In genomic region chr19:11505504-11506100, GRCh38 we compare ENCODE assay signal across 8 cellular contexts. TPM values are rescaled to one million over a fixed set of nuclear protein-coding genes. Genes with fewer than 3 reads are reported as not detected.
DNase-seq lines count a peak whose midpoint lies in the region; ATAC-seq, FAIRE-seq and TF ChIP-seq lines count a peak whose summit lies in the region.

TSS of gene ZNF653 (minus strand) at chr19:11505839. CDS start at chr19:11505786, 53 bp downstream.

- no peak within 1 kb of the TSS for H2AK5ac ChIP-seq in H1 (ENCODE audit: low read depth, low read length)

- H2BK120ac ChIP-seq in H1 (replicated peaks; ENCODE audit: low read depth, low read length), result no peak within 1 kb of the TSS

- no peak within 1 kb of the TSS for H3K14ac ChIP-seq in H1 (ENCODE audit: insufficient read length)

- H3K18ac ChIP-seq in H1 (ENCODE audit: extremely low read depth, low read length), result peak within 1 kb of the TSS; percentile 48; the same call in 1 of the 2 replicates

- H3K23ac ChIP-seq in H1 (ENCODE audit: insufficient read length), result no peak within 1 kb of the TSS

- FAIRE-seq in HTR-8/SVneo (lab: Jason Lieb, UNC), result peak; percentile 88
- peak; percentile 73 for FAIRE-seq in H1 (lab: Jason Lieb, UNC)

- H4K20me1 ChIP-seq in H1 (replicated peaks in 1 of 2; ENCODE audit: control insufficient read depth in 1 of 2, insufficient read depth in 2 of 2, low read length in 2 of 2), result no peaks in the 10 kb centered on the region

- peak within 1 kb of the TSS; percentile 44 for H4K91ac ChIP-seq in H1 (replicated peaks; ENCODE audit: insufficient read length, low read length)

- ATAC-seq in GM21367 (IDR thresholded peaks at IDR 0.05; ENCODE audit: unreplicated experiment), result peak; percentile 45

- peak within 1 kb of the TSS; percentile 69 for H3K56ac ChIP-seq in H1 (replicated peaks; ENCODE audit: insufficient read length, low read depth, low read length)

- peak; percentile 95 for DNase-seq in COR-L47 (lab: John Stamatoyannopoulos, UW)
- DNase-seq in HTR-8/SVneo (ENCODE audit: insufficient read length, low spot score), result peak; percentile 97
- DNase-seq in NOMO-1 treated with DMSO at 0.1 percent for 48 hours (lab: John Stamatoyannopoulos, UW; ENCODE audit: unreplicated experiment), result peak; percentile 87
- peak; percentile 87 to 93 (median 87) for DNase-seq in activated CD8-positive, alpha-beta memory T cell treated with anti-CD3 and anti-CD28 coated beads for 48 hours (ENCODE audit: low read depth in 2 of 3, low spot score in 2 of 3)
- peak; percentile 79 to 98 for DNase-seq in H1 (ENCODE audit: low read depth in 1 of 2, low spot score in 2 of 2)
- DNase-seq in stimulated activated CD8-positive, alpha-beta memory T cell treated with anti-CD3 and anti-CD28 coated beads, Interleukin-15, amount 100 ng/mL, for 24 hours (ENCODE audit: low read depth), result peak; percentile 95

- no peak for TF ChIP-seq CTCF in H1 (IDR thresholded peaks at IDR 0.05; ENCODE audit: control extremely low read depth in 1 of 3, insufficient read depth in 1 of 3, low read depth in 1 of 3, low read length in 3 of 3)

- peak within 1 kb of the TSS; percentile 85 for H3K27ac ChIP-seq in H1 (ENCODE audit: low read depth, low read length)
- H3K27ac ChIP-seq in mesodermal cell (ENCODE audit: low read depth, low read length, severe bottlenecking), result peak within 1 kb of the TSS; percentile 95

- TF ChIP-seq POLR2A in H1 (IDR thresholded peaks at IDR 0.05; ENCODE audit: control extremely low read depth in 1 of 2, low read depth in 2 of 2, low read length in 2 of 2), result peak in 1 of 2 experiments; percentile 81; a peak in 1 of 3 replicates

- no peak for TF ChIP-seq EP300 in H1 (IDR thresholded peaks at IDR 0.05; ENCODE audit: borderline replicate concordance in 1 of 2, low read depth in 2 of 2, low read length in 2 of 2)

- no peak within 1 kb of the TSS for H2BK15ac ChIP-seq in H1 (ENCODE audit: low read length)

- H3K36me3 ChIP-seq in H1 (ENCODE audit: control insufficient read depth in 2 of 4, insufficient read depth in 4 of 4, low read length in 3 of 4) (no peaks in the 10 kb centered on the region), mesodermal cell (ENCODE audit: control insufficient read depth, insufficient read depth, low read length) (peaks cover 9% of the 10 kb centered on the region)

- H4K5ac ChIP-seq in H1 (ENCODE audit: insufficient read length, low read depth, low read length), result peak within 1 kb of the TSS; percentile 83

- peak within 1 kb of the TSS; percentile 69 to 85 (median 78) for H3K4me3 ChIP-seq in H1 (ENCODE audit: extremely low read depth in 1 of 4, insufficient read depth in 2 of 4, low read depth in 3 of 4, low read length in 4 of 4)
- peak within 1 kb of the TSS; percentile 85 for H3K4me3 ChIP-seq in mesodermal cell (ENCODE audit: extremely low read depth, insufficient read depth, low read length, poor library complexity, severe bottlenecking)

- CTCF ChIA-PET in H1 (lab: Charles Lee; ENCODE audit: partially characterized antibody), result interaction anchor here (1.0 to 1.5 kb wide), 3 partner anchors 25 to 53 kb away, joined by 3 to 4 read pairs (median 3); partner anchors contain the start of gene ELOF1

- 0 out of 2 replicates have a peak, but pooled peaks cover 2% of the 10 kb centered on the region for H3K23me2 ChIP-seq in H1 (ENCODE audit: low read depth, low read length)

- peak within 1 kb of the TSS; percentile 77 to 83 (median 80) for H3K9ac ChIP-seq in H1 (replicated peaks in 1 of 4; ENCODE audit: extremely low read depth in 1 of 4, low read depth in 3 of 4, low read length in 3 of 4)

- no peak within 1 kb of the TSS for H2BK20ac ChIP-seq in H1 (ENCODE audit: low read length)

- H2BK5ac ChIP-seq in H1 (ENCODE audit: low read depth, low read length), result peak within 1 kb of the TSS; percentile 90

- POLR2A ChIA-PET in H1 (lab: Charles Lee; ENCODE audit: partially characterized antibody), result interaction anchor here (0.6 to 2.8 kb wide), 9 partner anchors 9 to 225 kb away, joined by 3 to 7 read pairs (median 3); partner anchors contain the start of gene CNN1

- H4K8ac ChIP-seq in H1 (ENCODE audit: extremely low read depth, insufficient read depth, low read length), result peak within 1 kb of the TSS; percentile 97

- TF ChIP-seq RAD21 in H1 (IDR thresholded peaks at IDR 0.05 in 1 of 2, conservative IDR thresholded peaks at IDR 0.05 in 1 of 2; ENCODE audit: low read depth in 2 of 2, low read length in 2 of 2), result no peak

- H3K4me2 ChIP-seq in H1 (ENCODE audit: insufficient read depth in 1 of 2, low read depth in 2 of 2, low read length in 2 of 2), result peak within 1 kb of the TSS; percentile 71 to 85

- 4% methylated on average over 20 of the region's 65 CpGs; no CpG with 5 or more reads in 1 of the 2 experiments for WGBS in H1 (ENCODE audit: extremely low coverage in 1 of 2, insufficient coverage in 1 of 2, insufficient read length in 1 of 2, insufficient replicate concordance in 2 of 2, low coverage in 1 of 2, low lambda C conversion rate in 2 of 2, missing lambda C conversion rate in 1 of 2), 2 experiments
- 0% methylated on average over 53 to 63 of the region's 65 CpGs for WGBS in mesodermal cell (ENCODE audit: insufficient coverage in 2 of 2), 2 experiments

- no peaks in the 10 kb centered on the region for H3K9me3 ChIP-seq in H1 (ENCODE audit: insufficient read depth in 2 of 2, low read depth in 1 of 2, low read length in 1 of 2)
- no peaks in the 10 kb centered on the region for H3K9me3 ChIP-seq in mesodermal cell (ENCODE audit: control insufficient read depth, low read length)

- H3K79me1 ChIP-seq in H1 (ENCODE audit: low read depth, low read length), result peaks cover 4% of the 10 kb centered on the region

- H3K4me1 ChIP-seq in H1 (replicated peaks in 1 of 4; ENCODE audit: control insufficient read depth in 3 of 4, insufficient read depth in 4 of 4, low read length in 3 of 4) (peaks cover 3 to 4% (median 4%) of the 10 kb centered on the region in 4 experiments; a peak in 6 of 7 replicates), mesodermal cell (ENCODE audit: control insufficient read depth, insufficient read depth, low read length, poor library complexity, severe bottlenecking) (peaks cover 15% of the 10 kb centered on the region)

- H2AFZ ChIP-seq in H1 (ENCODE audit: low read length), result no peak within 1 kb of the TSS; the same call in 1 of the 2 replicates

- no peak within 1 kb of the TSS for H2BK12ac ChIP-seq in H1 (ENCODE audit: low read depth, low read length)

- peak within 1 kb of the TSS; percentile 21 for H3K4ac ChIP-seq in H1 (replicated peaks; ENCODE audit: insufficient read length, low read depth, low read length)

- H3K79me2 ChIP-seq in H1 (ENCODE audit: control insufficient read depth in 1 of 2, insufficient read depth in 2 of 2, low read length in 2 of 2), result no peaks in the 10 kb centered on the region; a peak in 1 of 4 replicates

- H3K27me3 ChIP-seq in H1 (replicated peaks in 1 of 4; ENCODE audit: control insufficient read depth in 3 of 4, extremely low read depth in 1 of 4, insufficient read depth in 3 of 4, low read length in 3 of 4), result no peaks in the 10 kb centered on the region

TF ChIP-seq in H1, 55 proteins besides CTCF, POLR2A, EP300 and RAD21 (continues in another document):
- TF ChIP-seq SRF (IDR thresholded peaks at IDR 0.05; ENCODE audit: low read depth, low read length), result peak; percentile 73
- no peak for TF ChIP-seq BACH1 (IDR thresholded peaks at IDR 0.05; ENCODE audit: low read length)
- 0 out of 2 replicates have a peak, but pooled peaks have one; percentile 2 for TF ChIP-seq CHD2 (IDR thresholded peaks at IDR 0.05; ENCODE audit: low read length)
- no peak for TF ChIP-seq SIRT6 (IDR thresholded peaks at IDR 0.05; ENCODE audit: low read length)
- peak; percentile 62 for TF ChIP-seq POLR2AphosphoS5 (IDR thresholded peaks at IDR 0.05; ENCODE audit: low read depth, low read length)
- no peak for TF ChIP-seq NRF1 (IDR thresholded peaks at IDR 0.05; ENCODE audit: low read depth, low read length)
- no peak for TF ChIP-seq CHD1 (IDR thresholded peaks at IDR 0.05; ENCODE audit: low read depth, low read length)
- TF ChIP-seq EZH2 (IDR thresholded peaks at IDR 0.05; ENCODE audit: low read depth, low read length, severe bottlenecking), result no peak
- peak; percentile 43; the same call in 1 of the 2 replicates for TF ChIP-seq TAF1 (IDR thresholded peaks at IDR 0.05; ENCODE audit: low read depth, low read length)
- TF ChIP-seq CEBPB (IDR thresholded peaks at IDR 0.05; ENCODE audit: low read depth, low read length), result no peak
- TF ChIP-seq HDAC6 (IDR thresholded peaks at IDR 0.05; ENCODE audit: low read depth, low read length), result no peak
- peak; percentile 97 for TF ChIP-seq CREB1 (IDR thresholded peaks at IDR 0.05)
- no peak for TF ChIP-seq KDM5A (IDR thresholded peaks at IDR 0.05; ENCODE audit: low read length)
- TF ChIP-seq USF2 (IDR thresholded peaks at IDR 0.05; ENCODE audit: low read length), result no peak
- no peak for TF ChIP-seq RBBP5 (IDR thresholded peaks at IDR 0.05; ENCODE audit: borderline replicate concordance, low read depth, low read length)
- peak; percentile 88 for TF ChIP-seq PHF8 (conservative IDR thresholded peaks at IDR 0.05; ENCODE audit: low read depth, low read length)
- TF ChIP-seq ASH2L (IDR thresholded peaks at IDR 0.05; ENCODE audit: low read length), result peak; percentile 77
- TF ChIP-seq JUND (IDR thresholded peaks at IDR 0.05; ENCODE audit: low read length), result no peak
- TF ChIP-seq BRCA1 (IDR thresholded peaks at IDR 0.05; ENCODE audit: low read depth, low read length), result no peak
- 0 out of 2 replicates have a peak, but pooled peaks have one; percentile 21 for TF ChIP-seq SIX5 (IDR thresholded peaks at IDR 0.05; ENCODE audit: low read depth, low read length)

RNA-seq across cellular contexts. Expression of gene ZNF653, which starts in this region (rescaled TPM):
- total RNA-seq in H1 (2021; fragmentation: NEBNext Ultra II Directional; extraction: Animal tissue kit (Norgen Biotek cat#: 25700)), result 7.9 and 9.5 TPM in 2 replicates
- polyA plus RNA-seq in H1 (2011; rRNA removed), result 7.0 and 13.0 TPM in 2 replicates
- polyA plus RNA-seq in H1 (2011; cell fraction: cytosol; rRNA removed), result 12.0 TPM
- polyA plus RNA-seq in H1 (2011; cell fraction: nucleus; rRNA removed), result 20.5 TPM
- 3.0 to 11.6 TPM (median 10.3 TPM) in 4 replicates for polyA plus RNA-seq in H1 (2012, experiment 1 of 2)
- 8.4 TPM for polyA plus RNA-seq in H1 (2012, experiment 2 of 2)
- 6.5 TPM for polyA plus RNA-seq in H1 (2013, experiment 1 of 2)
- polyA plus RNA-seq in H1 (2013, experiment 2 of 2), result 4.8 TPM
- 4.1 and 6.9 TPM in 2 replicates for polyA minus RNA-seq in H1 (2011; rRNA and poly(A)+ RNA removed)
- polyA minus RNA-seq in H1 (2011; cell fraction: cytosol; rRNA and poly(A)+ RNA removed), result 4.0 TPM
- 9.4 TPM for polyA minus RNA-seq in H1 (2011; cell fraction: nucleus; rRNA and poly(A)+ RNA removed)
- polyA plus RNA-seq in mesodermal cell (2013, experiment 1 of 2), result 10.0 TPM
- polyA plus RNA-seq in mesodermal cell (2013, experiment 2 of 2), result 6.1 TPM

Comparison
In these comparisons a context has a peak if more than half of its experiments do, and no peak if none do; other contexts are left out.
1. Peak in every context shown above with its lines: DNase-seq, ATAC-seq, H3K4me3 ChIP-seq and H3K27ac ChIP-seq.